Comparison of ENCODE assay signal across 8 cellular contexts in the genomic region with DNA sequence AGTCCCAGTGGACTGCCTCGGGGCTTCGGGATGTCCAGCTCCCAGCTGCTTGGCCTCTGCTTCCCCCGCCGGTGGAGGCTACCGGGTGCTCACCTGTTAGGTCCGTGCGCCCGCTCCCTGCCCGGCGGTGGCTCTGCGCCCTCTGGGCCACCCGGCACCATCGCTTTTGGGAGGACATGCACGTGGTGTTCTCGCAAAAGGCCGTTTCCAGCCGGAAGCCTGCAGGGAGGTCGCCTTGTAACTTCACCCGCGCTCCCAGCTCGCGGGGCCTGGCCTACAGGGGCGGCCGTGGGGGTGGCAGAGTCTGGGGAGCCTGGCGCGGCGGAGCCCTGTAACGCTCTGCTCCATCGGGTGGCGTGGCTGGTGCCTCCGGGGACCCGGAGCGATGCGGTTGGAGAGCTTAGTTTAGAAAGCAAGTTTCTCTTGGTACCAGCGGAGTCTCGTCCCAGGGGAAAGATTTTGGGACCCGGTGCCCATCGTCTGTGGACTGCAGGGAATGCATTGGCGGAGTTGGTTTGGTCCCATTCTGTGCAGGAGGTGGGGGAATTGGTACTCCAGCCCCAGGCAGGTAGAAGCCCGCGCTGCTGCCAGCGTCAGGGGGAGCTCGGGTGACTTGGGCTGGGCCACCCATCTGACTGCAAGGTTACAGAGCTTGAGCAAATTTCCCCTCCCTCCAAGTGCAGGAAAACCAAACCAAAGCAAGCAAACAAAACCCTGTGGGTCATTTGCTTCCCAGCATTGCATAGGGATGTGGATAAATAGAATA. TPM values are rescaled to one million over a fixed set of nuclear protein-coding genes. Genes with fewer than 3 reads are reported as not detected.
DNase-seq lines count a peak whose midpoint lies in the region; ATAC-seq and TF ChIP-seq lines count a peak whose summit lies in the region.

No MANE protein-coding gene starts in this region.

- H3K4ac ChIP-seq in IMR-90 (ENCODE audit: low read depth, low read length) = peak overlapping the region; percentile 40

- peaks cover 18% of the 10 kb centered on the region for H3K4me1 Mint-ChIP-seq in activated B cell treated with CpG ODN at 0.5 μM for 24 hours

- POLR2A ChIA-PET in IMR-90 (lab: Charles Lee; ENCODE audit: unreplicated experiment) = interaction anchor here (0.6 kb wide), 1 partner anchor 9 kb away, joined by 3 read pairs; no protein-coding TSS in a partner anchor
- POLR2A ChIA-PET in activated B cell treated with CpG ODN at 0.5 μM for 24 hours (lab: Charles Lee) = interaction anchor here (2.2 kb wide), 1 partner anchor 54 kb away, joined by 9 read pairs; no protein-coding TSS in a partner anchor

- H4K91ac ChIP-seq in IMR-90 (ENCODE audit: insufficient read depth, low read depth, low read length) = peak overlapping the region; percentile 16; the same call in 1 of the 2 replicates

- no peak for TF ChIP-seq POLR2A in IMR-90 (IDR thresholded peaks at IDR 0.05; ENCODE audit: low read depth, low read length)

- peaks cover 11% of the 10 kb centered on the region for H3K27me3 Mint-ChIP-seq in activated B cell treated with CpG ODN at 0.5 μM for 24 hours

- H2AK9ac ChIP-seq in IMR-90 (replicated peaks; ENCODE audit: low read depth, low read length, poor library complexity) = peak overlapping the region; percentile 51

- H4K8ac ChIP-seq in IMR-90 (ENCODE audit: low read depth in 2 of 2, low read length in 2 of 2) = peak overlapping the region in 1 of 2 experiments; percentile 30; a peak in 1 of 4 replicates

- H3K18ac ChIP-seq in IMR-90 (ENCODE audit: low read depth, low read length) = no peak overlapping the region; the same call in 1 of the 2 replicates

- ATAC-seq in GM21390 (IDR thresholded peaks at IDR 0.05; ENCODE audit: unreplicated experiment) (peak; percentile 37), IMR-90 (ENCODE audit: low read depth) (peak; percentile 33), activated B cell treated with CpG ODN at 0.5 μM for 24 hours (ENCODE audit: low read depth) (peak; percentile 31), lower lobe of right lung (peak; percentile 65 to 72)

- peak overlapping the region; percentile 42 for H2BK5ac ChIP-seq in IMR-90 (ENCODE audit: low read depth, low read length, poor library complexity, severe bottlenecking)

- peak overlapping the region; percentile 80; the same call in 1 of the 2 replicates for H3K23ac ChIP-seq in IMR-90 (ENCODE audit: low read depth, low read length)

- no peaks in the 10 kb centered on the region for H3K9me3 ChIP-seq in IMR-90 (ENCODE audit: control insufficient read depth, insufficient read depth, low read length)
- no peaks in the 10 kb centered on the region for H3K9me3 ChIP-seq in lower lobe of right lung

- H3K9me1 ChIP-seq in IMR-90 (ENCODE audit: insufficient read depth, low read length) = peaks cover 31% of the 10 kb centered on the region

- in situ Hi-C loops in IMR-90 (cut with MboI; ENCODE audit: low sequenced_read_pairs) = no loop called here

- TF ChIP-seq CTCF in IMR-90 (conservative IDR thresholded peaks at IDR 0.05; ENCODE audit: low read depth, low read length) (no peak), activated B cell treated with CpG ODN at 0.5 μM for 24 hours (IDR thresholded peaks at IDR 0.05) (no peak), lower lobe of right lung (IDR thresholded peaks at IDR 0.05) (peak; percentile 8)

- H3K4me1 ChIP-seq in IMR-90 (ENCODE audit: control insufficient read depth, insufficient read depth, low read length) (peaks cover 21% of the 10 kb centered on the region), lower lobe of right lung (peaks cover 27% of the 10 kb centered on the region)

- H3K36me3 Mint-ChIP-seq in activated B cell treated with CpG ODN at 0.5 μM for 24 hours (ENCODE audit: low read depth) = no peaks in the 10 kb centered on the region

- CTCF ChIA-PET in IMR-90 (lab: Yijun Ruan, JAX) (no interaction called here), activated B cell treated with CpG ODN at 0.5 μM for 24 hours (lab: Charles Lee) (interaction anchor here (1.4 to 1.6 kb wide), 2 partner anchors 14 to 58 kb away, joined by 3 read pairs; no protein-coding TSS in a partner anchor)

- H3K56ac ChIP-seq in IMR-90 (ENCODE audit: extremely low read depth, insufficient read depth, low read length) = 0 out of 2 replicates have a peak overlapping the region, but pooled peaks have one; percentile 9

- intact Hi-C loops in IMR-90 (cut with micrococcal nuclease) (loop anchor here (2.0 to 5.0 kb wide), 4 partner anchors 41 to 129 kb away; no protein-coding TSS in a partner anchor), activated B cell treated with CpG ODN at 0.5 μM for 24 hours (cut with micrococcal nuclease) (loop anchor here (2.0 to 5.0 kb wide), 3 partner anchors 110 to 351 kb away; a partner anchor contains a TSS), lower lobe of right lung (cut with DNase I) (no loop called here)

- H4K5ac ChIP-seq in IMR-90 (ENCODE audit: low read depth, low read length) = no peak overlapping the region

- 0 out of 2 replicates have a peak overlapping the region, but pooled peaks have one; percentile 30 for H2BK120ac ChIP-seq in IMR-90 (ENCODE audit: low read depth, low read length)

- peak overlapping the region; percentile 53; the same call in 1 of the 2 replicates for H3K27ac ChIP-seq in IMR-90 (ENCODE audit: insufficient read depth, low read length)
- peak overlapping the region; percentile 30 for H3K27ac ChIP-seq in cingulate gyrus (ENCODE audit: low read depth, low read length)
- H3K27ac ChIP-seq in lower lobe of right lung = peak overlapping the region; percentile 83

- WGBS in IMR-90 (ENCODE audit: extremely low coverage in 2 of 2, insufficient read length in 1 of 2), 2 experiments = 1% methylated on average over 22 of the region's 43 CpGs; no CpG with 5 or more reads in 1 of the 2 experiments

- 0 out of 2 replicates have a peak overlapping the region, but pooled peaks have one; percentile 28 for H2AK5ac ChIP-seq in IMR-90 (ENCODE audit: low read depth, low read length)

- H3K36me3 ChIP-seq in IMR-90 (ENCODE audit: control insufficient read depth, insufficient read depth, low read length) = peaks cover 4% of the 10 kb centered on the region
- peaks cover 7% of the 10 kb centered on the region for H3K36me3 ChIP-seq in lower lobe of right lung

- no peak overlapping the region for H3K27ac Mint-ChIP-seq in activated B cell treated with CpG ODN at 0.5 μM for 24 hours

- dilution Hi-C loops in IMR-90 (cut with HindIII; ENCODE audit: low sequenced_read_pairs, unreplicated experiment) = no loop called here

- H3K9ac ChIP-seq in IMR-90 (ENCODE audit: low read depth, low read length) = peak overlapping the region; percentile 58

- peaks cover 31 to 53% of the 10 kb centered on the region in 2 experiments for H3K79me1 ChIP-seq in IMR-90 (ENCODE audit: low read depth in 1 of 2, low read length in 2 of 2)

- peak overlapping the region; percentile 94 for H3K4me3 ChIP-seq in IMR-90 (ENCODE audit: insufficient read depth, low read depth, low read length)
- peak overlapping the region; percentile 94 for H3K4me3 ChIP-seq in lower lobe of right lung

- no peak for TF ChIP-seq RAD21 in IMR-90 (IDR thresholded peaks at IDR 0.05; ENCODE audit: low read length)

- H3K4me3 Mint-ChIP-seq in activated B cell treated with CpG ODN at 0.5 μM for 24 hours = peak overlapping the region; percentile 83

- peak overlapping the region; percentile 91 for H2AFZ ChIP-seq in IMR-90 (replicated peaks; ENCODE audit: low read length, poor library complexity)

- BruUV-seq in IMR-90 (replicated peaks; lab: Mats Ljungman, UMichigan) = no TSS peak

- peak; percentile 18 for DNase-seq in COLO829 (ENCODE audit: low spot score)
- DNase-seq in IMR-90 = no peak
- no peak for DNase-seq in activated B cell treated with CpG ODN at 0.5 μM for 24 hours
- DNase-seq in lower lobe of right lung = peak; percentile 62
- peak; percentile 11 for DNase-seq in stimulated activated CD8-positive, alpha-beta memory T cell treated with anti-CD3 and anti-CD28 coated beads, Interleukin-15, amount 100 ng/mL, for 1 hour (ENCODE audit: low read depth)
- no peak for DNase-seq in GOT3 (lab: John Stamatoyannopoulos, UW)

- no peak overlapping the region; the same call in 2 of the 3 replicates for H2BK15ac ChIP-seq in IMR-90 (ENCODE audit: low read depth, low read length)

- H3K4me2 ChIP-seq in IMR-90 (ENCODE audit: low read depth, low read length) = peak overlapping the region; percentile 91

- H3K14ac ChIP-seq in IMR-90 (replicated peaks; ENCODE audit: low read depth, low read length) = peak overlapping the region; percentile 57

- H3K27me3 ChIP-seq in IMR-90 (ENCODE audit: control insufficient read depth, insufficient read depth, low read length) = no peaks in the 10 kb centered on the region
- no peaks in the 10 kb centered on the region for H3K27me3 ChIP-seq in lower lobe of right lung (ENCODE audit: low read depth)

- H3K9me3 Mint-ChIP-seq in activated B cell treated with CpG ODN at 0.5 μM for 24 hours = no peaks in the 10 kb centered on the region

- H2BK20ac ChIP-seq in IMR-90 (ENCODE audit: low read depth, low read length) = 0 out of 2 replicates have a peak overlapping the region, but pooled peaks have one; percentile 8

- peaks cover 39% of the 10 kb centered on the region; the same call in 1 of the 2 replicates for H4K20me1 ChIP-seq in IMR-90 (ENCODE audit: insufficient read depth, low read length)

TF ChIP-seq in IMR-90, 13 proteins besides CTCF, POLR2A, EP300 and RAD21:
- no peak for TF ChIP-seq FOS (IDR thresholded peaks at IDR 0.05; ENCODE audit: low read depth, low read length)
- TF ChIP-seq MAFK (IDR thresholded peaks at IDR 0.05; ENCODE audit: low read depth, low read length) = no peak
- TF ChIP-seq MXI1 (IDR thresholded peaks at IDR 0.05; ENCODE audit: borderline replicate concordance, low read depth, low read length) = no peak
- no peak for TF ChIP-seq SMC3 (IDR thresholded peaks at IDR 0.05; ENCODE audit: low read depth, low read length)

RNA-seq across cellular contexts. Expression of a gene that starts 0.7 kb away (rescaled TPM):
- total RNA-seq in IMR-90 (2012; rRNA removed) (11.4 and 12.5 TPM in 2 replicates), activated B cell treated with CpG ODN at 0.5 μM for 24 hours (10.6 and 11.8 TPM in 2 replicates), lower lobe of right lung (44.2 TPM)
- 8.4 and 10.5 TPM in 2 replicates for polyA plus RNA-seq in IMR-90 (2012; rRNA removed)
- polyA plus RNA-seq in IMR-90 (2012; cell fraction: cytosol; rRNA removed) = 4.7 and 5.1 TPM in 2 replicates
- 28.6 and 38.1 TPM in 2 replicates for polyA plus RNA-seq in IMR-90 (2012; cell fraction: nucleus; rRNA removed; ENCODE audit: low replicate concordance)

Comparison
In these comparisons a context has a peak if more than half of its experiments do, and no peak if none do; other contexts are left out.
1. DNase-seq: peak in COLO829 (single experiment), lower lobe of right lung (single experiment) and stimulated activated CD8-positive, alpha-beta memory T cell treated with anti-CD3 and anti-CD28 coated beads, Interleukin-15, amount 100 ng/mL, for 1 hour (single experiment); none in IMR-90 (single experiment), activated B cell treated with CpG ODN at 0.5 μM for 24 hours (single experiment) and GOT3 (single experiment).
2. H3K27ac ChIP-seq: peak in every context shown above with its lines; median percentile 83 in lower lobe of right lung; 53 in IMR-90; 30 in cingulate gyrus.
3. Peak in every context shown above with its lines, with median percentiles within 50 percentile points of each other: ATAC-seq.